19 cellular contexts compared by ENCODE assay signal in genomic region chr2:205802069-205802468, GRCh38.
A peak's percentile ranks its signal among the peaks of the same experiment; 100 is the strongest.
DNase-seq lines count a peak whose midpoint lies in the region; ATAC-seq, FAIRE-seq and TF ChIP-seq lines count a peak whose summit lies in the region.
"Had no signal": no experiment of that assay in that cellular context is flagged by ENCODE, and none has a peak within 500 bp of the region (broad histone marks: within the 10 kb centered on the region; RNA-seq: fewer than 3 reads in every experiment).

No MANE protein-coding gene starts in this region.

- H3K9ac ChIP-seq in BLaER1 treated with 17β-estradiol and CSF1 and Interleukin-3, amounts not matched to agents 10 nM and 100 nM, result no peak overlapping the region
- no peak overlapping the region for H3K9ac ChIP-seq in H1 (replicated peaks in 1 of 4; ENCODE audit: extremely low read depth in 1 of 4, low read depth in 3 of 4, low read length in 3 of 4)
- H3K9ac ChIP-seq in rectal smooth muscle tissue (ENCODE audit: low read length), result no peak overlapping the region

- no peak overlapping the region for H3K23ac ChIP-seq in H1 (ENCODE audit: insufficient read length)

- H2BK120ac ChIP-seq in H1 (replicated peaks; ENCODE audit: low read depth, low read length), result no peak overlapping the region

- no peaks in the 10 kb centered on the region for H3K36me3 Mint-ChIP-seq in stimulated activated memory B cell treated with anti-CD40 and anti-IgM and Interleukin-4, amounts not matched to agents 10 μg/mL and 1 μg/mL and 100 μg/mL, for 72 hours
- H3K36me3 Mint-ChIP-seq: activated naive CD4-positive, alpha-beta T cell treated with anti-CD3 and anti-CD28 coated beads, Interleukin-2, amount 50 U/mL, for 72 hours; IgD-negative memory B cell; natural killer cell had no signal

- no peaks in the 10 kb centered on the region for H3K23me2 ChIP-seq in H1 (ENCODE audit: low read depth, low read length)

- H3K4me2 ChIP-seq in BLaER1 treated with 17β-estradiol and CSF1 and Interleukin-3, amounts not matched to agents 10 nM and 100 nM, result peak overlapping the region in 8 of 11 experiments; percentile 11 to 68 (median 58); a peak in 14 of 22 replicates
- no peak overlapping the region for H3K4me2 ChIP-seq in H1 (ENCODE audit: insufficient read depth in 1 of 2, low read depth in 2 of 2, low read length in 2 of 2)

- peaks cover 33% of the 10 kb centered on the region for H3K27me3 Mint-ChIP-seq in stimulated activated memory B cell treated with anti-CD40 and anti-IgM and Interleukin-4, amounts not matched to agents 10 μg/mL and 1 μg/mL and 100 μg/mL, for 72 hours

- H4K5ac ChIP-seq in H1 (ENCODE audit: insufficient read length, low read depth, low read length), result no peak overlapping the region

- no peak overlapping the region for H3K27ac ChIP-seq in BLaER1 treated with 17β-estradiol and CSF1 and Interleukin-3, amounts not matched to agents 10 nM and 100 nM
- H3K27ac ChIP-seq in H1 (ENCODE audit: low read depth, low read length), result no peak overlapping the region
- peak overlapping the region; percentile 93 for H3K27ac ChIP-seq in rectal smooth muscle tissue (ENCODE audit: low read depth, low read length)
- H3K27ac ChIP-seq: breast epithelium had no signal

- POLR2A ChIA-PET in H1 (lab: Charles Lee; ENCODE audit: partially characterized antibody), result no interaction called here

- H3K4ac ChIP-seq in H1 (replicated peaks; ENCODE audit: insufficient read length, low read depth, low read length), result no peak overlapping the region

- no peaks in the 10 kb centered on the region for H4K20me1 ChIP-seq in BLaER1 treated with 17β-estradiol and CSF1 and Interleukin-3, amounts not matched to agents 10 nM and 100 nM
- no peaks in the 10 kb centered on the region for H4K20me1 ChIP-seq in H1 (replicated peaks in 1 of 2; ENCODE audit: control insufficient read depth in 1 of 2, insufficient read depth in 2 of 2, low read length in 2 of 2)

- H3K27me3 ChIP-seq in BLaER1 treated with 17β-estradiol and CSF1 and Interleukin-3, amounts not matched to agents 10 nM and 100 nM, result peaks cover 0 to 14% (median 0%) of the 10 kb centered on the region in 11 experiments; a peak in 2 of 22 replicates
- H3K27me3 ChIP-seq in H1 (replicated peaks in 1 of 4; ENCODE audit: control insufficient read depth in 3 of 4, extremely low read depth in 1 of 4, insufficient read depth in 3 of 4, low read length in 3 of 4) (no peaks in the 10 kb centered on the region), rectal smooth muscle tissue (ENCODE audit: control insufficient read depth, insufficient read depth, low read length) (no peaks in the 10 kb centered on the region)
- H3K27me3 ChIP-seq: breast epithelium had no signal

- peaks cover 11 to 29% (median 16%) of the 10 kb centered on the region in 11 experiments for H3K9me3 ChIP-seq in BLaER1 treated with 17β-estradiol and CSF1 and Interleukin-3, amounts not matched to agents 10 nM and 100 nM (replicated peaks in 1 of 11)
- H3K9me3 ChIP-seq in H1 (ENCODE audit: insufficient read depth in 2 of 2, low read depth in 1 of 2, low read length in 1 of 2), result peaks cover 4 to 11% of the 10 kb centered on the region in 2 experiments

- H2BK15ac ChIP-seq in H1 (ENCODE audit: low read length), result no peak overlapping the region

- no peak overlapping the region for H4K8ac ChIP-seq in H1 (ENCODE audit: extremely low read depth, insufficient read depth, low read length)

- H3K79me2 ChIP-seq in H1 (ENCODE audit: control insufficient read depth in 1 of 2, insufficient read depth in 2 of 2, low read length in 2 of 2), result no peaks in the 10 kb centered on the region

- H3K4me1 ChIP-seq in BLaER1 treated with 17β-estradiol and CSF1 and Interleukin-3, amounts not matched to agents 10 nM and 100 nM, result peaks cover 7 to 26% (median 20%) of the 10 kb centered on the region in 10 experiments; a peak in 15 of 20 replicates
- H3K4me1 ChIP-seq in H1 (replicated peaks in 1 of 4; ENCODE audit: control insufficient read depth in 3 of 4, insufficient read depth in 4 of 4, low read length in 3 of 4) (peaks cover 1 to 3% (median 2%) of the 10 kb centered on the region in 4 experiments; a peak in 2 of 7 replicates), rectal smooth muscle tissue (ENCODE audit: control insufficient read depth, insufficient read depth, low read length) (peaks cover 46% of the 10 kb centered on the region)
- H3K4me1 ChIP-seq: breast epithelium had no signal

- H2BK5ac ChIP-seq in H1 (ENCODE audit: low read depth, low read length), result no peak overlapping the region

- no peak overlapping the region for H3K4me3 Mint-ChIP-seq in stimulated activated memory B cell treated with anti-CD40 and anti-IgM and Interleukin-4, amounts not matched to agents 10 μg/mL and 1 μg/mL and 100 μg/mL, for 72 hours
- H3K4me3 Mint-ChIP-seq: activated T-cell treated with anti-CD3 and anti-CD28 coated beads, Interleukin-2, amount 50 U/mL, for 72 hours; HFFc6; natural killer cell had no signal

- no peaks in the 10 kb centered on the region for H3K9me3 Mint-ChIP-seq in stimulated activated memory B cell treated with anti-CD40 and anti-IgM and Interleukin-4, amounts not matched to agents 10 μg/mL and 1 μg/mL and 100 μg/mL, for 72 hours
- H3K9me3 Mint-ChIP-seq: activated naive CD4-positive, alpha-beta T cell treated with anti-CD3 and anti-CD28 coated beads, Interleukin-2, amount 50 U/mL, for 72 hours; activated T-cell treated with anti-CD3 and anti-CD28 coated beads, Interleukin-2, amount 50 U/mL, for 72 hours; HFFc6; natural killer cell had no signal

- no peak for ATAC-seq in stimulated activated memory B cell treated with anti-CD40 and anti-IgM and Interleukin-4, amounts not matched to agents 10 μg/mL and 1 μg/mL and 100 μg/mL, for 72 hours
- ATAC-seq in GM18909 (IDR thresholded peaks at IDR 0.05; ENCODE audit: poor library complexity, unreplicated experiment), result no peak
- ATAC-seq: activated naive CD4-positive, alpha-beta T cell treated with anti-CD3 and anti-CD28 coated beads, Interleukin-2, amount 50 U/mL, for 72 hours; activated T-cell treated with anti-CD3 and anti-CD28 coated beads, Interleukin-2, amount 50 U/mL, for 72 hours; natural killer cell had no signal

- peaks cover 0 to 11% (median 0%) of the 10 kb centered on the region in 11 experiments; a peak in 2 of 22 replicates for H3K36me3 ChIP-seq in BLaER1 treated with 17β-estradiol and CSF1 and Interleukin-3, amounts not matched to agents 10 nM and 100 nM
- H3K36me3 ChIP-seq in H1 (ENCODE audit: control insufficient read depth in 2 of 4, insufficient read depth in 4 of 4, low read length in 3 of 4), result peaks cover 0 to 8% (median under 1%) of the 10 kb centered on the region in 4 experiments; a peak in 3 of 8 replicates
- peaks cover under 1% of the 10 kb centered on the region for H3K36me3 ChIP-seq in rectal smooth muscle tissue (ENCODE audit: control insufficient read depth, insufficient read depth, low read length)
- H3K36me3 ChIP-seq: breast epithelium had no signal

- H3K4me1 Mint-ChIP-seq in stimulated activated memory B cell treated with anti-CD40 and anti-IgM and Interleukin-4, amounts not matched to agents 10 μg/mL and 1 μg/mL and 100 μg/mL, for 72 hours, result no peaks in the 10 kb centered on the region
- H3K4me1 Mint-ChIP-seq: IgD-negative memory B cell, natural killer cell had no signal

- no peak for TF ChIP-seq POLR2A in H1 (IDR thresholded peaks at IDR 0.05; ENCODE audit: control extremely low read depth in 1 of 2, low read depth in 2 of 2, low read length in 2 of 2)

- WGBS in H1 (ENCODE audit: extremely low coverage in 1 of 2, insufficient coverage in 1 of 2, insufficient read length in 1 of 2, insufficient replicate concordance in 2 of 2, low coverage in 1 of 2, low lambda C conversion rate in 2 of 2, missing lambda C conversion rate in 1 of 2), 2 experiments, result 89% methylated on average over 6 of the region's 7 CpGs; no CpG with 5 or more reads in 1 of the 2 experiments

- H3K18ac ChIP-seq in H1 (ENCODE audit: extremely low read depth, low read length), result no peak overlapping the region

- H3K79me1 ChIP-seq in H1 (ENCODE audit: low read depth, low read length), result no peaks in the 10 kb centered on the region

- 0 out of 2 replicates have a peak overlapping the region, but pooled peaks have one; percentile 7 for H2BK12ac ChIP-seq in H1 (ENCODE audit: low read depth, low read length)

- TF ChIP-seq RAD21 in H1 (IDR thresholded peaks at IDR 0.05 in 1 of 2, conservative IDR thresholded peaks at IDR 0.05 in 1 of 2; ENCODE audit: low read depth in 2 of 2, low read length in 2 of 2), result no peak

- FAIRE-seq in H1 (lab: Jason Lieb, UNC), result no peak
- FAIRE-seq: frontal cortex had no signal

- H2BK20ac ChIP-seq in H1 (ENCODE audit: low read length), result no peak overlapping the region

- no peak overlapping the region for H2AFZ ChIP-seq in H1 (ENCODE audit: low read length)

- CTCF ChIA-PET in H1 (lab: Charles Lee; ENCODE audit: partially characterized antibody), result interaction anchor here (1.7 to 2.8 kb wide), 2 partner anchors 11 to 27 kb away, joined by 8 to 18 read pairs; no protein-coding TSS in a partner anchor

- TF ChIP-seq EP300 in H1 (IDR thresholded peaks at IDR 0.05; ENCODE audit: borderline replicate concordance in 1 of 2, low read depth in 2 of 2, low read length in 2 of 2), result no peak

- H3K14ac ChIP-seq in H1 (ENCODE audit: insufficient read length), result no peak overlapping the region

- H3K56ac ChIP-seq in H1 (replicated peaks; ENCODE audit: insufficient read length, low read depth, low read length), result no peak overlapping the region

- DNase-seq in NCI-H1436 treated with DMSO at 0.1 percent for 48 hours (lab: John Stamatoyannopoulos, UW) (peak; percentile 24), H1 (ENCODE audit: low read depth in 1 of 2, low spot score in 2 of 2) (no peak), activated gamma-delta T cell treated with Interleukin-2 at 50 U/mL for 16 hours (no peak)
- DNase-seq: activated CD4-positive, CD25-positive, alpha-beta regulatory T cell treated with anti-CD3 and anti-CD28 coated beads, Interleukin-2, amount 50 U/mL, for 72 hours; activated T-cell treated with anti-CD3 and anti-CD28 coated beads, Interleukin-2, amount 50 U/mL, for 72 hours; HFFc6; mesendoderm; natural killer cell; NCI-H2029 treated with DMSO at 0.1 percent for 48 hours; NCI-H748 treated with DMSO at 0.1 percent for 48 hours; T-helper 9 cell had no signal

- no peak overlapping the region for H2AK5ac ChIP-seq in H1 (ENCODE audit: low read depth, low read length)

- TF ChIP-seq CTCF in H1 (IDR thresholded peaks at IDR 0.05; ENCODE audit: control extremely low read depth in 1 of 3, insufficient read depth in 1 of 3, low read depth in 1 of 3, low read length in 3 of 3), result no peak

- H3K27ac Mint-ChIP-seq in stimulated activated memory B cell treated with anti-CD40 and anti-IgM and Interleukin-4, amounts not matched to agents 10 μg/mL and 1 μg/mL and 100 μg/mL, for 72 hours, result no peak overlapping the region
- H3K27ac Mint-ChIP-seq: activated T-cell treated with anti-CD3 and anti-CD28 coated beads, Interleukin-2, amount 50 U/mL, for 72 hours; HFFc6; IgD-negative memory B cell; natural killer cell had no signal

- no peak overlapping the region for H4K91ac ChIP-seq in H1 (replicated peaks; ENCODE audit: insufficient read length, low read length)

- H3K4me3 ChIP-seq in BLaER1 treated with 17β-estradiol and CSF1 and Interleukin-3, amounts not matched to agents 10 nM and 100 nM, result no peak overlapping the region
- H3K4me3 ChIP-seq in H1 (ENCODE audit: extremely low read depth in 1 of 4, insufficient read depth in 2 of 4, low read depth in 3 of 4, low read length in 4 of 4), result no peak overlapping the region
- H3K4me3 ChIP-seq in rectal smooth muscle tissue (ENCODE audit: low read length), result no peak overlapping the region
- H3K4me3 ChIP-seq: breast epithelium had no signal

Comparison
In these comparisons a context has a peak if more than half of its experiments do, and no peak if none do; other contexts are left out.
1. H3K4me2 ChIP-seq: peak in BLaER1 treated with 17β-estradiol and CSF1 and Interleukin-3, amounts not matched to agents 10 nM and 100 nM (8 of 11); none in H1 (0 of 2).